ENCODE assay signal across 12 cellular contexts in genomic region chr17:41549596-41550039, GRCh38. TPM values are rescaled to one million over a fixed set of nuclear protein-coding genes. Genes with fewer than 3 reads are reported as not detected.
DNase-seq lines count a peak whose midpoint lies in the region; ATAC-seq and TF ChIP-seq lines count a peak whose summit lies in the region.
"Had no signal": no experiment of that assay in that cellular context is flagged by ENCODE, and none has a peak within 500 bp of the region (broad histone marks: within the 10 kb centered on the region; RNA-seq: fewer than 3 reads in every experiment).

No MANE protein-coding gene starts in this region.

- H3K36me3 ChIP-seq in KMS-11 (ENCODE audit: insufficient read depth) = no peaks in the 10 kb centered on the region
- H3K36me3 ChIP-seq in adipocyte (ENCODE audit: control insufficient read depth, insufficient read depth, low read length, severe bottlenecking) = no peaks in the 10 kb centered on the region
- H3K36me3 ChIP-seq: gastroesophageal sphincter, WERI-Rb-1 had no signal

- DNase-seq in adipocyte (ENCODE audit: low read depth) = no peak
- peak; percentile 71 to 82 for DNase-seq in left colon
- no peak for DNase-seq in stimulated activated effector memory CD8-positive, alpha-beta T cell treated with anti-CD3 and anti-CD28 coated beads, Interleukin-12 subunit alpha, Interleukin-12 subunit beta, amount 100 ng/mL, for 72 hours (ENCODE audit: low spot score in 2 of 2)
- DNase-seq in pons (ENCODE audit: low spot score) = no peak
- DNase-seq in HuH-7.5 (ENCODE audit: low spot score) = no peak
- no peak for DNase-seq in mesenteric fat pad (ENCODE audit: low spot score)

- H3K4me2 ChIP-seq in KMS-11 = peak overlapping the region; percentile 52

- peak overlapping the region; percentile 81 for H2AFZ ChIP-seq in KMS-11 (ENCODE audit: low read depth)

- H3K4me1 ChIP-seq in KMS-11 (ENCODE audit: low read depth, poor library complexity, severe bottlenecking) = peaks cover 12% of the 10 kb centered on the region
- H3K4me1 ChIP-seq in adipocyte (ENCODE audit: control insufficient read depth, insufficient read depth, low read length) = peaks cover 49% of the 10 kb centered on the region

- H4K20me1 ChIP-seq in KMS-11 (ENCODE audit: insufficient read depth) = no peaks in the 10 kb centered on the region

- H3K27ac ChIP-seq in KMS-11 = no peak overlapping the region

- intact Hi-C loops in left colon (cut with DNase I, micrococcal nuclease) = loop anchor here (5.0 to 10.0 kb wide), 3 partner anchors 95 to 645 kb away; no protein-coding TSS in a partner anchor

- H3K79me2 ChIP-seq in KMS-11 (ENCODE audit: insufficient read depth, low read depth) = no peaks in the 10 kb centered on the region

- H3K9ac ChIP-seq in KMS-11 (no peak overlapping the region), adipocyte (ENCODE audit: low read length) (peak overlapping the region; percentile 70)

- no peak overlapping the region for H3K4me3 Mint-ChIP-seq in stimulated activated effector memory CD8-positive, alpha-beta T cell treated with anti-CD3 and anti-CD28 coated beads, Interleukin-12 subunit alpha, Interleukin-12 subunit beta, amount 100 ng/mL, for 72 hours

- peaks cover 9% of the 10 kb centered on the region for H3K9me3 ChIP-seq in adipocyte (ENCODE audit: control insufficient read depth, low read length)

- ATAC-seq in left colon = peak; percentile 65
- ATAC-seq in stimulated activated effector memory CD8-positive, alpha-beta T cell treated with anti-CD3 and anti-CD28 coated beads, Interleukin-12 subunit alpha, Interleukin-12 subunit beta, amount 100 ng/mL, for 72 hours = no peak

- peaks cover 35% of the 10 kb centered on the region for H3K4me1 Mint-ChIP-seq in stimulated activated effector memory CD8-positive, alpha-beta T cell treated with anti-CD3 and anti-CD28 coated beads, Interleukin-12 subunit alpha, Interleukin-12 subunit beta, amount 100 ng/mL, for 72 hours

- H3K9me3 Mint-ChIP-seq in stimulated activated effector memory CD8-positive, alpha-beta T cell treated with anti-CD3 and anti-CD28 coated beads, Interleukin-12 subunit alpha, Interleukin-12 subunit beta, amount 100 ng/mL, for 72 hours = peaks cover 6% of the 10 kb centered on the region

- H3K27me3 ChIP-seq in KMS-11 (ENCODE audit: insufficient read depth, low read depth) (peaks cover 1% of the 10 kb centered on the region; the same call in 1 of the 2 replicates), adipocyte (replicated peaks; ENCODE audit: control insufficient read depth, insufficient read depth, low read length) (no peaks in the 10 kb centered on the region)

- peak overlapping the region; percentile 43 for H3K27ac Mint-ChIP-seq in stimulated activated effector memory CD8-positive, alpha-beta T cell treated with anti-CD3 and anti-CD28 coated beads, Interleukin-12 subunit alpha, Interleukin-12 subunit beta, amount 100 ng/mL, for 72 hours
- H3K27ac Mint-ChIP-seq: memory B cell had no signal

- no peaks in the 10 kb centered on the region for H3K36me3 Mint-ChIP-seq in stimulated activated effector memory CD8-positive, alpha-beta T cell treated with anti-CD3 and anti-CD28 coated beads, Interleukin-12 subunit alpha, Interleukin-12 subunit beta, amount 100 ng/mL, for 72 hours

- TF ChIP-seq CTCF in KMS-11 (conservative IDR thresholded peaks at IDR 0.05; ENCODE audit: low read depth, low read length) = no peak

- no peak overlapping the region for H3K4me3 ChIP-seq in KMS-11 (IDR thresholded peaks at IDR 0.05; ENCODE audit: insufficient read depth, low read depth, low read length)
- no peak overlapping the region for H3K4me3 ChIP-seq in adipocyte (ENCODE audit: low read length)

RNA-seq across cellular contexts. Expression of gene KRT19, which starts 21.5 kb away (rescaled TPM):
- total RNA-seq in left colon (1,000 to 10,000 TPM; 1,911 to 3,076 TPM), mesenteric fat pad (1.8 TPM)
- total RNA-seq: OCI-LY7 had no signal

RNA-seq across cellular contexts. Expression of gene KRT9, which starts 22.2 kb away (rescaled TPM):
- total RNA-seq in left colon (not detected), mesenteric fat pad (not detected)
- total RNA-seq: cardiac septum, gastroesophageal sphincter, OCI-LY7 had no signal

RNA-seq across cellular contexts. Expression of gene KRT15, which starts 30.9 kb away (rescaled TPM):
- total RNA-seq in left colon (10 to 100 TPM in 1 of 2 donors, 1 to 10 TPM in 1; 6.8 to 30.9 TPM), mesenteric fat pad (not detected)
- total RNA-seq: cardiac septum, OCI-LY7 had no signal

RNA-seq across cellular contexts. Expression of gene KRT14, which starts 37.1 kb away (rescaled TPM):
- under 1 TPM; 0.25 to 0.40 TPM for total RNA-seq in left colon
- total RNA-seq in mesenteric fat pad = 1.00 TPM
- total RNA-seq: cardiac septum had no signal

RNA-seq across cellular contexts. Expression of gene KRT13, which starts 44.2 kb away (rescaled TPM):
- total RNA-seq in left colon = under 1 TPM in 1 of 2 donors, not detected in 1; 0.82 TPM
- total RNA-seq in mesenteric fat pad = not detected
- total RNA-seq: cardiac septum, OCI-LY7 had no signal

Comparison
In these comparisons a context has a peak if more than half of its experiments do, and no peak if none do; other contexts are left out.
1. DNase-seq: peak in left colon (2 of 2); none in adipocyte (single experiment), stimulated activated effector memory CD8-positive, alpha-beta T cell treated with anti-CD3 and anti-CD28 coated beads, Interleukin-12 subunit alpha, Interleukin-12 subunit beta, amount 100 ng/mL, for 72 hours (0 of 2), pons (single experiment), HuH-7.5 (single experiment) and mesenteric fat pad (single experiment).
2. RNA of gene KRT19, which starts 21.5 kb away (total RNA-seq): 1,911 to 3,076 TPM in left colon; 1.8 TPM in mesenteric fat pad (single experiment); every median in the first group is over 100 times any median in the second.